In genomic region chr15:36803773-36804172, GRCh38 we compare ENCODE assay signal across 19 cellular contexts.
"Had no signal": no experiment of that assay in that cellular context is flagged by ENCODE, and none has a peak within 500 bp of the region (broad histone marks: within the 10 kb centered on the region; RNA-seq: fewer than 3 reads in every experiment).

No MANE protein-coding gene starts in this region.

- H3K27me3 Mint-ChIP-seq: activated CD4-positive, alpha-beta memory T cell treated with anti-CD3 and anti-CD28 coated beads for 36 hours; activated naive CD4-positive, alpha-beta T cell treated with anti-CD3 and anti-CD28 coated beads, Interleukin-2, amount 50 U/mL, for 24 hours; activated T-cell treated with anti-CD3 and anti-CD28 coated beads, Interleukin-2, amount 50 U/mL, for 24 hours; central memory CD8-positive, alpha-beta T cell; naive B cell; stimulated activated naive B cell treated with anti-CD40 and anti-IgM and Interleukin-4, amounts not matched to agents 10 μg/mL and 1 μg/mL and 100 μg/mL, for 72 hours; T-cell had no signal

- H3K27me3 ChIP-seq: adrenal gland, ovary, tibial artery had no signal

- H3K4me3 Mint-ChIP-seq: activated CD4-positive, alpha-beta memory T cell treated with anti-CD3 and anti-CD28 coated beads for 36 hours; activated naive CD4-positive, alpha-beta T cell treated with anti-CD3 and anti-CD28 coated beads, Interleukin-2, amount 50 U/mL, for 24 hours; activated T-cell treated with anti-CD3 and anti-CD28 coated beads, Interleukin-2, amount 50 U/mL, for 24 hours; central memory CD8-positive, alpha-beta T cell; immature natural killer cell; naive B cell; stimulated activated naive B cell treated with anti-CD40 and anti-IgM and Interleukin-4, amounts not matched to agents 10 μg/mL and 1 μg/mL and 100 μg/mL, for 72 hours; T-cell had no signal

- H3K9me3 Mint-ChIP-seq: activated CD4-positive, alpha-beta memory T cell treated with anti-CD3 and anti-CD28 coated beads for 36 hours; activated naive CD4-positive, alpha-beta T cell treated with anti-CD3 and anti-CD28 coated beads, Interleukin-2, amount 50 U/mL, for 24 hours; activated T-cell treated with anti-CD3 and anti-CD28 coated beads, Interleukin-2, amount 50 U/mL, for 24 hours; central memory CD8-positive, alpha-beta T cell; immature natural killer cell; naive B cell; stimulated activated naive B cell treated with anti-CD40 and anti-IgM and Interleukin-4, amounts not matched to agents 10 μg/mL and 1 μg/mL and 100 μg/mL, for 72 hours; T-cell had no signal

- H3K4me3 ChIP-seq: adrenal gland, ovary, tibial artery had no signal

- ATAC-seq: stimulated activated naive B cell treated with anti-CD40 and anti-IgM and Interleukin-4, amounts not matched to agents 10 μg/mL and 1 μg/mL and 100 μg/mL, for 72 hours; T-cell had no signal

- H3K36me3 ChIP-seq: adrenal gland, ovary, tibial artery had no signal

- H3K27ac Mint-ChIP-seq: activated CD4-positive, alpha-beta memory T cell treated with anti-CD3 and anti-CD28 coated beads for 36 hours; activated naive CD4-positive, alpha-beta T cell treated with anti-CD3 and anti-CD28 coated beads, Interleukin-2, amount 50 U/mL, for 24 hours; activated T-cell treated with anti-CD3 and anti-CD28 coated beads, Interleukin-2, amount 50 U/mL, for 24 hours; immature natural killer cell; naive B cell; stimulated activated naive B cell treated with anti-CD40 and anti-IgM and Interleukin-4, amounts not matched to agents 10 μg/mL and 1 μg/mL and 100 μg/mL, for 72 hours; T-cell had no signal

- DNase-seq: activated CD4-positive, alpha-beta memory T cell treated with anti-CD3 and anti-CD28 coated beads for 36 hours; activated effector memory CD4-positive, alpha-beta T cell treated with anti-CD3 and anti-CD28 coated beads, Interleukin-2, amount 50 U/mL, for 16 hours; activated T-cell treated with anti-CD3 and anti-CD28 coated beads, Interleukin-2, amount 50 U/mL, for 24 hours; adrenal gland; effector CD8-positive, alpha-beta T cell; head of caudate nucleus; immature natural killer cell; naive B cell; ovary; retina; stimulated activated CD4-positive, alpha-beta T cell treated with anti-CD3 and anti-CD28 coated beads, Interleukin-2, amount 100 ng/mL, for 48 hours; stimulated activated naive B cell treated with anti-CD40 and anti-IgM and Interleukin-4, amounts not matched to agents 10 μg/mL and 1 μg/mL and 100 μg/mL, for 72 hours; T-cell; tibial artery had no signal

- H3K9me3 ChIP-seq: adrenal gland, ovary, tibial artery had no signal

- H3K27ac ChIP-seq: adrenal gland, ovary, tibial artery, VCaP had no signal

- FAIRE-seq: endothelial cell of umbilical vein, frontal cortex had no signal

- H3K4me1 Mint-ChIP-seq: activated naive CD4-positive, alpha-beta T cell treated with anti-CD3 and anti-CD28 coated beads, Interleukin-2, amount 50 U/mL, for 24 hours; central memory CD8-positive, alpha-beta T cell; immature natural killer cell; naive B cell; stimulated activated naive B cell treated with anti-CD40 and anti-IgM and Interleukin-4, amounts not matched to agents 10 μg/mL and 1 μg/mL and 100 μg/mL, for 72 hours; T-cell had no signal
